20 cellular contexts compared by ENCODE assay signal in the genomic region with DNA sequence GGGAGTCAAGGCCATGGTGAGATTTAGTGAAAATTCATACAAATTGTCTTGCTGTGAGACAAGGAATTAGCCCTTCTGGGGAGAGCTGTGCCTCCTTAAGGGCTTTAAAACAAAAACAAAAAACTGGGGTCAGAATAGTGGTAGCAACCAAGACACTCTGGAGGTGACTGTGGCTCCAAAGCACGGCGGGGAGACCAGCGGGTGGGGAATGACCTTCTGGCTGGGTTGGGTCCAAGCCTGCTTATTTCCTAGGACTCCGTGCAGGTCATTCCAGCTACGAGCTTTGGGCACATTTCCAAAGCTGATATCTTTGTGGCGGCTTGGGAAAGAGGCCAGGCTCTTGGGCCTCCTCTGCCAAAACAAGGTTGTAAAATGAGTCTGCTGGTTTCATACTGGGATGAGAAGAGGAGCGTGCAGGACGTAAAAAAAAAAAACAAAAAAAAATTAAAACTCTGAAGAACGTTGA.
A peak's percentile ranks its signal among the peaks of the same experiment; 100 is the strongest.
DNase-seq lines count a peak whose midpoint lies in the region; FAIRE-seq and TF ChIP-seq lines count a peak whose summit lies in the region.
"Had no signal": no experiment of that assay in that cellular context is flagged by ENCODE, and none has a peak within 500 bp of the region (broad histone marks: within the 10 kb centered on the region; RNA-seq: fewer than 3 reads in every experiment).

No MANE protein-coding gene starts in this region.

- peaks cover 12% of the 10 kb centered on the region for H3K4me1 Mint-ChIP-seq in nephron
- H3K4me1 Mint-ChIP-seq: CD4-positive, CD25-positive, alpha-beta regulatory T cell; central memory CD8-positive, alpha-beta T cell; neural progenitor cell; stimulated activated effector memory CD8-positive, alpha-beta T cell treated with anti-CD3 and anti-CD28 coated beads, Interleukin-12 subunit alpha, Interleukin-12 subunit beta, amount 100 ng/mL, for 72 hours had no signal

- peaks cover 10% of the 10 kb centered on the region for H3K27me3 Mint-ChIP-seq in nephron (ENCODE audit: low read depth)
- H3K27me3 Mint-ChIP-seq: CD4-positive, CD25-positive, alpha-beta regulatory T cell had no signal

- H3K27ac Mint-ChIP-seq in nephron: peak overlapping the region; percentile 16 to 81 (median 80)
- H3K27ac Mint-ChIP-seq: activated T-helper 2 cell treated with anti-CD3 and anti-CD28 coated beads, Interferon-gamma antibody, Interleukin-2, Interleukin-4, amounts not matched to agents 10 μg/mL and 5 μg/mL and 100 μg/mL, durations not matched to agents 14 hours and 24 hours and 36 hours; CD4-positive, CD25-positive, alpha-beta regulatory T cell; neural progenitor cell; stimulated activated effector memory CD8-positive, alpha-beta T cell treated with anti-CD3 and anti-CD28 coated beads, Interleukin-12 subunit alpha, Interleukin-12 subunit beta, amount 100 ng/mL, for 72 hours; type B pancreatic cell had no signal

- no peaks in the 10 kb centered on the region for H3K9me3 Mint-ChIP-seq in nephron
- H3K9me3 Mint-ChIP-seq: activated T-helper 2 cell treated with anti-CD3 and anti-CD28 coated beads, Interferon-gamma antibody, Interleukin-2, Interleukin-4, amounts not matched to agents 10 μg/mL and 5 μg/mL and 100 μg/mL, durations not matched to agents 14 hours and 24 hours and 36 hours; central memory CD8-positive, alpha-beta T cell; stimulated activated effector memory CD8-positive, alpha-beta T cell treated with anti-CD3 and anti-CD28 coated beads, Interleukin-12 subunit alpha, Interleukin-12 subunit beta, amount 100 ng/mL, for 72 hours; type B pancreatic cell had no signal

- H3K36me3 Mint-ChIP-seq in nephron (ENCODE audit: low read depth): no peaks in the 10 kb centered on the region
- H3K36me3 Mint-ChIP-seq: CD4-positive, CD25-positive, alpha-beta regulatory T cell; neural progenitor cell; stimulated activated effector memory CD8-positive, alpha-beta T cell treated with anti-CD3 and anti-CD28 coated beads, Interleukin-12 subunit alpha, Interleukin-12 subunit beta, amount 100 ng/mL, for 72 hours; type B pancreatic cell had no signal

- peak overlapping the region in 1 of 3 experiments; percentile 1 for H3K4me3 Mint-ChIP-seq in nephron
- H3K4me3 Mint-ChIP-seq: CD4-positive, CD25-positive, alpha-beta regulatory T cell; central memory CD8-positive, alpha-beta T cell; neural progenitor cell; stimulated activated effector memory CD8-positive, alpha-beta T cell treated with anti-CD3 and anti-CD28 coated beads, Interleukin-12 subunit alpha, Interleukin-12 subunit beta, amount 100 ng/mL, for 72 hours; type B pancreatic cell had no signal

- FAIRE-seq in endometrium (lab: Jason Lieb, UNC): peak; percentile 35
- FAIRE-seq: GM18507 had no signal

- DNase-seq in EH (ENCODE audit: low read depth): peak; percentile 15
- DNase-seq in NCI-H2029 treated with DMSO at 0.1 percent for 48 hours (lab: John Stamatoyannopoulos, UW): peak; percentile 88
- no peak for DNase-seq in activated effector memory CD4-positive, alpha-beta T cell treated with Interleukin-2 at 50 U/mL for 16 hours
- DNase-seq in coronary artery (ENCODE audit: low spot score): no peak
- no peak for DNase-seq in NAMALWA (ENCODE audit: low spot score)
- no peak for DNase-seq in activated CD8-positive, alpha-beta memory T cell treated with anti-CD3 and anti-CD28 coated beads, Interleukin-2, amount 50 U/mL, for 4 hours
- DNase-seq: activated CD4-positive, CD25-positive, alpha-beta regulatory T cell treated with anti-CD3 and anti-CD28 coated beads, Interleukin-2, amount 50 U/mL, for 72 hours; CD4-positive, CD25-positive, alpha-beta regulatory T cell; DND-41; GM23248; NCI-H2081 treated with DMSO at 0.1 percent for 48 hours; SK-N-SH had no signal

- H3K4me3 ChIP-seq in coronary artery: no peak overlapping the region
- H3K4me3 ChIP-seq: GM23248, neural progenitor cell had no signal

- TF ChIP-seq CTCF in nephron (IDR thresholded peaks at IDR 0.05; ENCODE audit: unreplicated experiment in 3 of 3) (no peak), coronary artery (IDR thresholded peaks at IDR 0.05) (no peak)

- no peak overlapping the region for H3K27ac ChIP-seq in coronary artery
- H3K27ac ChIP-seq: GM23248, neural progenitor cell had no signal

Comparison
In these comparisons a context has a peak if more than half of its experiments do, and no peak if none do; other contexts are left out.
1. DNase-seq: peak in EH (single experiment) and NCI-H2029 treated with DMSO at 0.1 percent for 48 hours (single experiment); none in activated effector memory CD4-positive, alpha-beta T cell treated with Interleukin-2 at 50 U/mL for 16 hours (single experiment), coronary artery (single experiment), NAMALWA (single experiment) and activated CD8-positive, alpha-beta memory T cell treated with anti-CD3 and anti-CD28 coated beads, Interleukin-2, amount 50 U/mL, for 4 hours (single experiment).